ENCODE assay signal across 14 cellular contexts in the genomic region with DNA sequence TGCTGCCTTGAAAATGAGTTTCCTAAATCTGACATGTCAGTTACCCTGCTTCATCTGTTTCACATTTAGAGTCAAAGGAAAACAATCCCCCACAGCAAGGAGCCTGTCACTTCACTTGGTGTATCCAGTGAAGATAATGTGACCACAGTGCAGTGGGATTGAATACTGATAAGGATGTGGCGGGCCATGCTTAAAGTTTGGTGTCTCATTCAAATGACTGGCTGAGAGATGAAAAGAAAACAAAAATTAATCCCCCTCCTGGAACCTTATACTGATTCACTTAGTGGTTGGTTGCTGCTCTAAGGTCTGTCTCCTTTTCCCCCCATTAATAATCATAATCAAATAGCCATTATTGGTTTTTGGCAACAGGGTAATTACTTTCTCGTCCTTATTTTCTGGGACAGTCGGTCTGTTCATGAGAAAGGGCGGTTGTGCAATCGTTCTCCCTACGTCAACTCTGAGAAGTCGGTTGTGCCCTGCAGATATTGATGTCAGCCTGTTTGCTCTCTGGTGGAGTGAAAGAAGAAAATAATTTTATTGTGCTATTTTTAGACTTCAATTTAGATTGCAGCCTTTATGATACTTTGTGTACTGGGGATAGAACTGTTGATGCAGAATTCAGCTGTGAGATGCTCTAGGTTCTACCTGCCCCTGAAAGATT.
DNase-seq lines count a peak whose midpoint lies in the region; ATAC-seq and TF ChIP-seq lines count a peak whose summit lies in the region.
"Had no signal": no experiment of that assay in that cellular context is flagged by ENCODE, and none has a peak within 500 bp of the region (broad histone marks: within the 10 kb centered on the region; RNA-seq: fewer than 3 reads in every experiment).

No MANE protein-coding gene starts in this region.

- CTCF ChIA-PET in CD4-positive, alpha-beta T cell (lab: Charles Lee): interaction anchor here (0.8 kb wide), 1 partner anchor 37 kb away, joined by 3 read pairs; no protein-coding TSS in a partner anchor
- CTCF ChIA-PET in T-cell (lab: Charles Lee): no interaction called here

- no peaks in the 10 kb centered on the region for H3K4me1 ChIP-seq in right atrium auricular region

- POLR2A ChIA-PET in CD4-positive, alpha-beta T cell (lab: Charles Lee): no interaction called here
- POLR2A ChIA-PET in T-cell (lab: Charles Lee): no interaction called here

- H3K4me3 Mint-ChIP-seq in CD4-positive, alpha-beta T cell: no peak overlapping the region
- H3K4me3 Mint-ChIP-seq in T-cell: no peak overlapping the region
- H3K4me3 Mint-ChIP-seq: CD4-positive, CD25-positive, alpha-beta regulatory T cell; HFFc6; T-helper 1 cell treated with Interleukin-12 subunit alpha and Interleukin-12 subunit beta and Interleukin-4 antibody, amounts not matched to agents 30 μg/mL and 1 μg/mL, for 36 hours had no signal

- H3K9me3 Mint-ChIP-seq in CD4-positive, alpha-beta T cell: no peaks in the 10 kb centered on the region
- H3K9me3 Mint-ChIP-seq in T-cell: no peaks in the 10 kb centered on the region
- H3K9me3 Mint-ChIP-seq: T-helper 1 cell treated with Interleukin-12 subunit alpha and Interleukin-12 subunit beta and Interleukin-4 antibody, amounts not matched to agents 30 μg/mL and 1 μg/mL, for 36 hours had no signal

- intact Hi-C loops in CD4-positive, alpha-beta T cell (cut with DNase I, micrococcal nuclease): no loop called here

- no peaks in the 10 kb centered on the region for H3K27me3 Mint-ChIP-seq in CD4-positive, alpha-beta T cell
- H3K27me3 Mint-ChIP-seq in T-cell: no peaks in the 10 kb centered on the region
- H3K27me3 Mint-ChIP-seq: CD4-positive, CD25-positive, alpha-beta regulatory T cell had no signal

- H3K36me3 ChIP-seq in right atrium auricular region: no peaks in the 10 kb centered on the region

- ATAC-seq in CD4-positive, alpha-beta T cell (ENCODE audit: poor library complexity): no peak
- no peak for ATAC-seq in T-cell (replicated peaks in 1 of 4)

- H3K4me3 ChIP-seq in cardiac fibroblast (replicated peaks in 1 of 2; ENCODE audit: low read depth in 2 of 2, low read length in 2 of 2) (no peak overlapping the region), right atrium auricular region (no peak overlapping the region)

- DNase-seq in NCI-H2227 treated with DMSO at 0.1 percent for 48 hours (lab: John Stamatoyannopoulos, UW) (peak; percentile 3), NCI-H2227 (lab: John Stamatoyannopoulos, UW; ENCODE audit: unreplicated experiment) (no peak), cardiac fibroblast (ENCODE audit: low read depth in 2 of 2) (peak; percentile 42 to 76), right atrium auricular region (ENCODE audit: low spot score) (peak; percentile 66), OCI-M2 (lab: John Stamatoyannopoulos, UW; ENCODE audit: unreplicated experiment) (no peak), T-cell (no peak), Kasumi-1 (lab: John Stamatoyannopoulos, UW) (no peak)
- no peak for DNase-seq in CD4-positive, alpha-beta T cell
- DNase-seq: activated CD4-positive, alpha-beta T cell treated with anti-CD3 and anti-CD28 coated beads for 1 hour; activated gamma-delta T cell; CD4-positive, CD25-positive, alpha-beta regulatory T cell; HFFc6; NCI-H187 had no signal

- no peaks in the 10 kb centered on the region for H3K9me3 ChIP-seq in right atrium auricular region
- H3K9me3 ChIP-seq in CD4-positive, alpha-beta T cell (ENCODE audit: control insufficient read depth, low read length): no peaks in the 10 kb centered on the region

- TF ChIP-seq CTCF in cardiac fibroblast (IDR thresholded peaks at IDR 0.05; ENCODE audit: low read depth, low read length) (no peak), right atrium auricular region (IDR thresholded peaks at IDR 0.05) (no peak)
- no peak for TF ChIP-seq CTCF in CD4-positive, alpha-beta T cell (IDR thresholded peaks at IDR 0.05)

- no peak overlapping the region for H3K27ac Mint-ChIP-seq in CD4-positive, alpha-beta T cell
- no peak overlapping the region for H3K27ac Mint-ChIP-seq in T-cell
- H3K27ac Mint-ChIP-seq: CD4-positive, CD25-positive, alpha-beta regulatory T cell; HFFc6; T-helper 1 cell treated with Interleukin-12 subunit alpha and Interleukin-12 subunit beta and Interleukin-4 antibody, amounts not matched to agents 30 μg/mL and 1 μg/mL, for 36 hours had no signal

- H3K36me3 Mint-ChIP-seq in CD4-positive, alpha-beta T cell (ENCODE audit: low read depth): no peaks in the 10 kb centered on the region
- H3K36me3 Mint-ChIP-seq in T-cell: peaks cover 11% of the 10 kb centered on the region

- peak overlapping the region in 1 of 2 donors; percentile 7 for H3K27ac ChIP-seq in right atrium auricular region
- no peak overlapping the region for H3K27ac ChIP-seq in CD4-positive, alpha-beta T cell (ENCODE audit: low read depth, low read length)

- peaks cover 14% of the 10 kb centered on the region for H3K4me1 Mint-ChIP-seq in CD4-positive, alpha-beta T cell (ENCODE audit: low read depth)
- H3K4me1 Mint-ChIP-seq in T-cell: peaks cover 5 to 15% (median 7%) of the 10 kb centered on the region in 3 donors

- H3K27me3 ChIP-seq in right atrium auricular region: no peaks in the 10 kb centered on the region
- no peaks in the 10 kb centered on the region for H3K27me3 ChIP-seq in CD4-positive, alpha-beta T cell (ENCODE audit: control insufficient read depth, insufficient read depth, low read length)

Comparison
In these comparisons a context has a peak if more than half of its experiments do, and no peak if none do; other contexts are left out.
1. DNase-seq: peak in NCI-H2227 treated with DMSO at 0.1 percent for 48 hours (single experiment), cardiac fibroblast (2 of 2) and right atrium auricular region (single experiment); none in NCI-H2227 (single experiment), CD4-positive, alpha-beta T cell (0 of 10), OCI-M2 (single experiment), T-cell (0 of 34) and Kasumi-1 (0 of 2).